ENCODE assay signal across 18 cellular contexts in genomic region chr10:10903620-10904019, GRCh38.
"Had no signal": no experiment of that assay in that cellular context is flagged by ENCODE, and none has a peak within 500 bp of the region (broad histone marks: within the 10 kb centered on the region; RNA-seq: fewer than 3 reads in every experiment).

No MANE protein-coding gene starts in this region.

- H3K4me3 Mint-ChIP-seq: activated naive CD4-positive, alpha-beta T cell treated with anti-CD3 and anti-CD28 coated beads, Interleukin-2, amount 50 U/mL, for 24 hours; activated T-cell treated with anti-CD3 and anti-CD28 coated beads, Interleukin-2, amount 50 U/mL, for 72 hours; natural killer cell; stimulated activated naive CD8-positive, alpha-beta T cell treated with anti-CD3 and anti-CD28 coated beads, Interleukin-15, amount 100 ng/mL, for 72 hours had no signal

- H3K4me1 ChIP-seq: esophagus muscularis mucosa, lower lobe of right lung, parathyroid adenoma, suprapubic skin, vagina had no signal

- H3K36me3 Mint-ChIP-seq: activated naive CD4-positive, alpha-beta T cell treated with anti-CD3 and anti-CD28 coated beads, Interleukin-2, amount 50 U/mL, for 24 hours; natural killer cell had no signal

- DNase-seq: activated CD4-positive, alpha-beta T cell treated with anti-CD3 and anti-CD28 coated beads for 4 hours; activated effector memory CD4-positive, alpha-beta T cell treated with anti-CD3 and anti-CD28 coated beads, Interleukin-2, amount 50 U/mL, for 16 hours; activated T-cell treated with anti-CD3 and anti-CD28 coated beads, Interleukin-2, amount 50 U/mL, for 72 hours; effector CD4-positive, alpha-beta T cell; hippocampal formation; lower lobe of right lung; natural killer cell; stimulated activated CD8-positive, alpha-beta memory T cell treated with anti-CD3 and anti-CD28 coated beads, Interleukin-4, amount 100 ng/mL, for 48 hours; stimulated activated naive CD8-positive, alpha-beta T cell treated with anti-CD3 and anti-CD28 coated beads, Interleukin-15, amount 100 ng/mL, for 72 hours; trophoblast cell had no signal

- H3K9me3 Mint-ChIP-seq: activated naive CD4-positive, alpha-beta T cell treated with anti-CD3 and anti-CD28 coated beads, Interleukin-2, amount 50 U/mL, for 24 hours; activated T-cell treated with anti-CD3 and anti-CD28 coated beads, Interleukin-2, amount 50 U/mL, for 72 hours; natural killer cell; stimulated activated naive CD8-positive, alpha-beta T cell treated with anti-CD3 and anti-CD28 coated beads, Interleukin-15, amount 100 ng/mL, for 72 hours had no signal

- H3K27ac ChIP-seq: esophagus muscularis mucosa, lower lobe of right lung, neutrophil, parathyroid adenoma, suprapubic skin, vagina had no signal

- H3K27ac Mint-ChIP-seq: activated naive CD4-positive, alpha-beta T cell treated with anti-CD3 and anti-CD28 coated beads, Interleukin-2, amount 50 U/mL, for 24 hours; activated T-cell treated with anti-CD3 and anti-CD28 coated beads, Interleukin-2, amount 50 U/mL, for 72 hours; natural killer cell; stimulated activated naive CD8-positive, alpha-beta T cell treated with anti-CD3 and anti-CD28 coated beads, Interleukin-15, amount 100 ng/mL, for 72 hours had no signal

- H2AFZ ChIP-seq: parathyroid adenoma had no signal

- H3K79me2 ChIP-seq: parathyroid adenoma had no signal

- ATAC-seq: activated T-cell treated with anti-CD3 and anti-CD28 coated beads, Interleukin-2, amount 50 U/mL, for 72 hours; lower lobe of right lung; natural killer cell; sciatic nerve; stimulated activated naive CD8-positive, alpha-beta T cell treated with anti-CD3 and anti-CD28 coated beads, Interleukin-15, amount 100 ng/mL, for 72 hours had no signal

- H3K4me3 ChIP-seq: esophagus muscularis mucosa, lower lobe of right lung, smooth muscle cell, suprapubic skin, vagina had no signal

- H3K36me3 ChIP-seq: esophagus muscularis mucosa, lower lobe of right lung, neutrophil, suprapubic skin, vagina had no signal

- H3K4me1 Mint-ChIP-seq: activated naive CD4-positive, alpha-beta T cell treated with anti-CD3 and anti-CD28 coated beads, Interleukin-2, amount 50 U/mL, for 24 hours; natural killer cell; stimulated activated naive CD8-positive, alpha-beta T cell treated with anti-CD3 and anti-CD28 coated beads, Interleukin-15, amount 100 ng/mL, for 72 hours had no signal

- H3K27me3 ChIP-seq: esophagus muscularis mucosa, neutrophil, suprapubic skin, vagina had no signal

- H3K4me2 ChIP-seq: smooth muscle cell had no signal
